ENCODE assay signal across 11 cellular contexts in the genomic region with DNA sequence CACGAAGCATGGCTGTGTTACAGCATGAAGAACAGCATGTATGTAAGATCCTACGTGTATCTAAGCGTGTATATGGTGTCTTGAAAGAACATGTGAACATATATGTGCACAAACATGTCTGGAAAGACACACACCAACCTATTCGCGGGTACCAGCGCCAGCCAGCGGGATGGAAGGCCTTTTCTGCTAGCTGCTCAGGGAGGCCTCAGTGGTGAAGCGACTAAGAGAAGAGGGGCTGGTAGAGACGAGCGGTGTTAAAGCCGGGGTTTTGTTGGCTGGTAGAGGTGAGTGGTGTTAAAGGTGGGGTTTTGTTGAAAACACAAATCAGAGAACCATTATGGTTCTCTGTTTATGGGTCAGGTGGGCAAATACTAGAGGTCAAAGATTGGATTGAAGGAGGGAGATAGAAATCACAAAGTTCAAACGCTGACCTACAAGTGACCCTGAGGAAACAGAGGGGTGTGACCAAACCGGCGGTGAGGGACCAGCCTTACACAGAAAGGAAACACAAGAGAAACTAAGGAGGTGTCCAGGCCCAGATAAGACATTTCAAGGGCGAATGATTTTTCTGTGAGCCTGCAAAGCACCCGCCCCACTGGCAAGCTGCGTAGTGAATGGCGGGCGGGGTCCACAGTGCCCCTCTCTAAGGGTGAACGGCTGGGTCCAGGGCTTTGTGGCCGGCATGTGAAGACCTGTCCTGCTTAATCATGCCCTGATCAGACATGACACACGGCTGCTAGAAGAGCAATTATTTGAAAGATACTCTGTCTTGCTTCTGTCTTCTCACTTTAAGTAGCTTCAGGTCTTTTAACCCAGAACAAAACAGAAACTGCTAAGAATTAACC. TPM values are rescaled to one million over a fixed set of nuclear protein-coding genes. Genes with fewer than 3 reads are reported as not detected.
A peak's percentile ranks its signal among the peaks of the same experiment; 100 is the strongest.
DNase-seq lines count a peak whose midpoint lies in the region; ATAC-seq and TF ChIP-seq lines count a peak whose summit lies in the region.
"Had no signal": no experiment of that assay in that cellular context is flagged by ENCODE, and none has a peak within 500 bp of the region (broad histone marks: within the 10 kb centered on the region; RNA-seq: fewer than 3 reads in every experiment).

No MANE protein-coding gene starts in this region.

- WGBS in mammary epithelial cell (ENCODE audit: low coverage, missing lambda C conversion rate), result 72% methylated on average over 20 of the region's 22 CpGs
- 51% methylated on average over 16 of the region's 22 CpGs for WGBS in right lobe of liver (ENCODE audit: insufficient coverage, low coverage, low lambda C conversion rate, missing lambda C conversion rate)
- 63 to 73% methylated on average over 21 to 22 of the region's 22 CpGs for WGBS in thyroid gland, 2 donors

- DNase-seq in activated CD8-positive, alpha-beta T cell treated with anti-CD3 and anti-CD28 coated beads for 36 hours, result no peak
- no peak for DNase-seq in activated CD8-positive, alpha-beta T cell treated with anti-CD3 and anti-CD28 coated beads, Interleukin-2, amount 10 ng/mL, durations not matched to agents 7 days and 5 days
- DNase-seq in mammary epithelial cell (no peak), right lobe of liver (no peak), thyroid gland (peak; percentile 27 to 40), SIG-M5 (lab: John Stamatoyannopoulos, UW) (no peak)
- no peak for DNase-seq in NK-92 treated with Interleukin-12 subunit alpha and Interleukin-12 subunit beta, amount 100 ng/mL, for 24 hours (lab: John Stamatoyannopoulos, UW)
- DNase-seq in activated CD8-positive, alpha-beta memory T cell treated with anti-CD3 and anti-CD28 coated beads, Interleukin-2, amount 50 U/mL, for 48 hours, result no peak
- DNase-seq: HCEC 1CT, NCI-H526, nucleus accumbens had no signal

- H3K36me3 ChIP-seq in mammary epithelial cell (ENCODE audit: insufficient read depth, low read length) (no peaks in the 10 kb centered on the region), right lobe of liver (no peaks in the 10 kb centered on the region), thyroid gland (no peaks in the 10 kb centered on the region)

- TF ChIP-seq POLR2A in right lobe of liver (IDR thresholded peaks at IDR 0.05) (no peak), thyroid gland (IDR thresholded peaks at IDR 0.05) (no peak)

- CTCF ChIA-PET in activated CD8-positive, alpha-beta T cell treated with anti-CD3 and anti-CD28 coated beads for 36 hours (lab: Charles Lee), result interaction anchor here (1.2 kb wide), 1 partner anchor 19 kb away, joined by 3 read pairs; no protein-coding TSS in a partner anchor
- CTCF ChIA-PET in activated CD8-positive, alpha-beta T cell treated with anti-CD3 and anti-CD28 coated beads, Interleukin-2, amount 10 ng/mL, durations not matched to agents 7 days and 5 days (lab: Charles Lee), result no interaction called here
- CTCF ChIA-PET in mammary epithelial cell (lab: Charles Lee; ENCODE audit: low non-redundant PET), result no interaction called here

- POLR2A ChIA-PET in activated CD8-positive, alpha-beta T cell treated with anti-CD3 and anti-CD28 coated beads for 36 hours (lab: Charles Lee), result interaction anchor here (0.7 to 2.1 kb wide), 2 partner anchors 19 to 1724 kb away, joined by 3 to 6 read pairs; no protein-coding TSS in a partner anchor
- POLR2A ChIA-PET in activated CD8-positive, alpha-beta T cell treated with anti-CD3 and anti-CD28 coated beads, Interleukin-2, amount 10 ng/mL, durations not matched to agents 7 days and 5 days (lab: Charles Lee), result no interaction called here

- no peak overlapping the region for H3K4me3 ChIP-seq in mammary epithelial cell (replicated peaks in 1 of 3; ENCODE audit: insufficient read depth in 1 of 3, low read depth in 2 of 3, low read length in 3 of 3)
- no peak overlapping the region for H3K4me3 ChIP-seq in right lobe of liver
- H3K4me3 ChIP-seq in thyroid gland (replicated peaks in 1 of 3), result no peak overlapping the region

- no peak overlapping the region for H2AFZ ChIP-seq in mammary epithelial cell (ENCODE audit: low read depth, low read length)

- H3K9me3 ChIP-seq in mammary epithelial cell (replicated peaks; ENCODE audit: insufficient read depth, low read length), result no peaks in the 10 kb centered on the region
- H3K9me3 ChIP-seq in right lobe of liver, result no peaks in the 10 kb centered on the region
- H3K9me3 ChIP-seq in thyroid gland, result no peaks in the 10 kb centered on the region

- H4K20me1 ChIP-seq in mammary epithelial cell (ENCODE audit: insufficient read depth, low read length), result no peaks in the 10 kb centered on the region

- H3K4me2 ChIP-seq in mammary epithelial cell (ENCODE audit: insufficient read depth, low read depth, low read length), result peak overlapping the region; percentile 45

- peaks cover 1% of the 10 kb centered on the region for H3K36me3 Mint-ChIP-seq in activated CD8-positive, alpha-beta T cell treated with anti-CD3 and anti-CD28 coated beads for 36 hours (ENCODE audit: low read depth)
- no peaks in the 10 kb centered on the region for H3K36me3 Mint-ChIP-seq in activated CD8-positive, alpha-beta T cell treated with anti-CD3 and anti-CD28 coated beads, Interleukin-2, amount 10 ng/mL, durations not matched to agents 7 days and 5 days (ENCODE audit: low read depth)

- peak overlapping the region; percentile 26 for H3K27ac ChIP-seq in mammary epithelial cell (ENCODE audit: insufficient read depth, low read depth, low read length)
- H3K27ac ChIP-seq in right lobe of liver, result peak overlapping the region; percentile 62 to 72 (median 66)
- H3K27ac ChIP-seq in thyroid gland, result peak overlapping the region; percentile 72 to 87 (median 76)

- no peak overlapping the region for H3K4me3 Mint-ChIP-seq in activated CD8-positive, alpha-beta T cell treated with anti-CD3 and anti-CD28 coated beads for 36 hours
- H3K4me3 Mint-ChIP-seq in activated CD8-positive, alpha-beta T cell treated with anti-CD3 and anti-CD28 coated beads, Interleukin-2, amount 10 ng/mL, durations not matched to agents 7 days and 5 days, result no peak overlapping the region

- H3K79me2 ChIP-seq in mammary epithelial cell (ENCODE audit: insufficient read depth, low read length), result peaks cover 83% of the 10 kb centered on the region

- no peak for ATAC-seq in activated CD8-positive, alpha-beta T cell treated with anti-CD3 and anti-CD28 coated beads for 36 hours
- no peak for ATAC-seq in activated CD8-positive, alpha-beta T cell treated with anti-CD3 and anti-CD28 coated beads, Interleukin-2, amount 10 ng/mL, durations not matched to agents 7 days and 5 days
- ATAC-seq in right lobe of liver, result peak; percentile 34 to 59 (median 46)

- H3K27me3 Mint-ChIP-seq in activated CD8-positive, alpha-beta T cell treated with anti-CD3 and anti-CD28 coated beads for 36 hours, result no peaks in the 10 kb centered on the region
- H3K27me3 Mint-ChIP-seq in activated CD8-positive, alpha-beta T cell treated with anti-CD3 and anti-CD28 coated beads, Interleukin-2, amount 10 ng/mL, durations not matched to agents 7 days and 5 days (ENCODE audit: low read depth), result peaks cover 29% of the 10 kb centered on the region

- no TSS peak for BruUV-seq in mammary epithelial cell (replicated peaks; lab: Mats Ljungman, UMichigan)

- H3K9ac ChIP-seq in mammary epithelial cell (ENCODE audit: insufficient read depth, low read length), result no peak overlapping the region

- peaks cover 44% of the 10 kb centered on the region for H3K4me1 ChIP-seq in mammary epithelial cell (ENCODE audit: insufficient read depth, low read length)
- H3K4me1 ChIP-seq in right lobe of liver, result peaks cover 0 to 79% (median 26%) of the 10 kb centered on the region in 4 donors
- H3K4me1 ChIP-seq in thyroid gland, result peaks cover 64 to 79% of the 10 kb centered on the region in 2 donors

- peaks cover 74% of the 10 kb centered on the region for H3K4me1 Mint-ChIP-seq in activated CD8-positive, alpha-beta T cell treated with anti-CD3 and anti-CD28 coated beads for 36 hours (ENCODE audit: low read depth)
- H3K4me1 Mint-ChIP-seq in activated CD8-positive, alpha-beta T cell treated with anti-CD3 and anti-CD28 coated beads, Interleukin-2, amount 10 ng/mL, durations not matched to agents 7 days and 5 days (ENCODE audit: low read depth), result peaks cover 9% of the 10 kb centered on the region

- in situ Hi-C loops in mammary epithelial cell (cut with MboI; ENCODE audit: low sequenced_read_pairs in 2 of 2), result no loop called here

- H3K27me3 ChIP-seq in mammary epithelial cell (ENCODE audit: insufficient read depth, low read length) (no peaks in the 10 kb centered on the region), right lobe of liver (no peaks in the 10 kb centered on the region), thyroid gland (no peaks in the 10 kb centered on the region)

- intact Hi-C loops in activated CD8-positive, alpha-beta T cell treated with anti-CD3 and anti-CD28 coated beads for 36 hours (cut with micrococcal nuclease), result no loop called here
- intact Hi-C loops in mammary epithelial cell (cut with micrococcal nuclease), result no loop called here
- intact Hi-C loops in right lobe of liver (cut with DNase I), result no loop called here
- intact Hi-C loops in thyroid gland (cut with DNase I), result no loop called here

- dilution Hi-C loops in mammary epithelial cell (cut with HindIII; ENCODE audit: low sequenced_read_pairs), result no loop called here

- H3K27ac Mint-ChIP-seq in activated CD8-positive, alpha-beta T cell treated with anti-CD3 and anti-CD28 coated beads for 36 hours, result peak overlapping the region; percentile 79
- no peak overlapping the region for H3K27ac Mint-ChIP-seq in activated CD8-positive, alpha-beta T cell treated with anti-CD3 and anti-CD28 coated beads, Interleukin-2, amount 10 ng/mL, durations not matched to agents 7 days and 5 days

- TF ChIP-seq CTCF in activated CD8-positive, alpha-beta T cell treated with anti-CD3 and anti-CD28 coated beads for 36 hours (IDR thresholded peaks at IDR 0.05), result no peak
- TF ChIP-seq CTCF in mammary epithelial cell (conservative IDR thresholded peaks at IDR 0.05 in 1 of 2, IDR thresholded peaks at IDR 0.05 in 1 of 2; ENCODE audit: extremely low read depth in 1 of 2, insufficient read depth in 1 of 2, low read depth in 1 of 2, low read length in 2 of 2) (no peak), right lobe of liver (IDR thresholded peaks at IDR 0.05) (no peak), thyroid gland (IDR thresholded peaks at IDR 0.05) (no peak)

- no peaks in the 10 kb centered on the region for H3K9me3 Mint-ChIP-seq in activated CD8-positive, alpha-beta T cell treated with anti-CD3 and anti-CD28 coated beads for 36 hours
- H3K9me3 Mint-ChIP-seq in activated CD8-positive, alpha-beta T cell treated with anti-CD3 and anti-CD28 coated beads, Interleukin-2, amount 10 ng/mL, durations not matched to agents 7 days and 5 days (ENCODE audit: insufficient read depth), result no peaks in the 10 kb centered on the region

RNA-seq across cellular contexts. Expression of gene ZCCHC14, which starts 8.1 kb away (rescaled TPM):
- 1 to 10 TPM; 4.6 to 5.9 TPM for total RNA-seq in activated CD8-positive, alpha-beta T cell treated with anti-CD3 and anti-CD28 coated beads for 36 hours
- 1 to 10 TPM; 2.6 to 2.7 TPM for total RNA-seq in activated CD8-positive, alpha-beta T cell treated with anti-CD3 and anti-CD28 coated beads, Interleukin-2, amount 10 ng/mL, durations not matched to agents 7 days and 5 days
- 10 to 100 TPM in 1 of 2 donors, 1 to 10 TPM in 1; 7.0 to 15.8 TPM for total RNA-seq in mammary epithelial cell
- 4.7 TPM for polyA plus RNA-seq in mammary epithelial cell
- polyA minus RNA-seq in mammary epithelial cell, result 8.1 TPM
- total RNA-seq in right lobe of liver, result 10 to 100 TPM; 12.6 to 26.5 (median 17.7) TPM
- 10 to 100 TPM; 23.0 to 70.0 (median 27.6) TPM for total RNA-seq in thyroid gland

Comparison
In these comparisons a context has a peak if more than half of its experiments do, and no peak if none do; other contexts are left out.
1. ATAC-seq: peak in right lobe of liver (4 of 4); none in activated CD8-positive, alpha-beta T cell treated with anti-CD3 and anti-CD28 coated beads for 36 hours (single experiment) and activated CD8-positive, alpha-beta T cell treated with anti-CD3 and anti-CD28 coated beads, Interleukin-2, amount 10 ng/mL, durations not matched to agents 7 days and 5 days (single experiment).
2. DNase-seq: peak in thyroid gland (2 of 2); none in activated CD8-positive, alpha-beta T cell treated with anti-CD3 and anti-CD28 coated beads for 36 hours (single experiment), activated CD8-positive, alpha-beta T cell treated with anti-CD3 and anti-CD28 coated beads, Interleukin-2, amount 10 ng/mL, durations not matched to agents 7 days and 5 days (single experiment), mammary epithelial cell (single experiment), right lobe of liver (0 of 3), NK-92 treated with Interleukin-12 subunit alpha and Interleukin-12 subunit beta, amount 100 ng/mL, for 24 hours (single experiment), SIG-M5 (single experiment) and activated CD8-positive, alpha-beta memory T cell treated with anti-CD3 and anti-CD28 coated beads, Interleukin-2, amount 50 U/mL, for 48 hours (single experiment).
3. H3K27ac ChIP-seq: peak in every context shown above with its lines; median percentile 76 in thyroid gland; 66 in right lobe of liver; 26 in mammary epithelial cell.